33 cellular contexts compared by ENCODE assay signal in the genomic region with DNA sequence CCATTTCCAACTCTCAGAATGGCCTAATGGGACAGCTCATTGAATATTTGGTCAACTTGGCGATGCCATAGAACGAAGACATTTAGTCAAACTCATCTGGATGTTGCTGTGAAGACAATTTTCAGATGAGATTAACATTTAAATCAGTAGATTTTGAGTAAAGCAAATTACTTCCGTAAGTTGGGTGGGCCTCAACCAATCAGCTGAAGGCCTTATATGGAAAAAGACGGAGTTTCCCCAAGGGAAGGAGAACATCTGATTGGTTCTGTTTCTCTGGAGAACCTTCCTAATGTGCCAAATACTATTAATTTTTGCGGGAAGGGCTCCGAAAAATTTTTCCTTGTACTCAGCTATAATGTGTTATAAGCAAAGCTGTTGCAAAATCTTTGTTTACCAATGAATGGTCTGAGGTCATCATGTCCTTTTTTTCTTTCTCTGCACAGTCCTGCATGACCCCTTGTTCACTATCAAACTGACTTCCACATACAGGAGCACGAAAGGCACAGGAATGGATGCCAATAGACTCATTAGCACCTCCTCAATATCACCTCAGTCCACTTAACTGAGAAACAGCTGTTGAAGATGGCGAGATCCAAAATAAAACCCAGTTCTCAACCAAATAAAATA. TPM values are rescaled to one million over a fixed set of nuclear protein-coding genes. Genes with fewer than 3 reads are reported as not detected.
"Had no signal": no experiment of that assay in that cellular context is flagged by ENCODE, and none has a peak within 500 bp of the region (broad histone marks: within the 10 kb centered on the region; RNA-seq: fewer than 3 reads in every experiment).

No MANE protein-coding gene starts in this region.

- H3K4me3 ChIP-seq: adrenal gland, body of pancreas, cardiac muscle cell, colonic mucosa, dorsolateral prefrontal cortex, esophagus muscularis mucosa, gastroesophageal sphincter, heart right ventricle had no signal

- H3K9me3 ChIP-seq: adrenal gland, body of pancreas, colonic mucosa, esophagus muscularis mucosa, gastroesophageal sphincter, heart right ventricle had no signal

- H3K27ac ChIP-seq: adrenal gland, body of pancreas, cardiac muscle cell, colonic mucosa, esophagus muscularis mucosa, gastroesophageal sphincter, heart right ventricle had no signal

- H3K4me1 ChIP-seq: body of pancreas, colonic mucosa, esophagus muscularis mucosa, gastroesophageal sphincter had no signal

- ATAC-seq: activated CD4-positive, alpha-beta T cell treated with anti-CD3 and anti-CD28 coated beads for 36 hours; activated CD8-positive, alpha-beta memory T cell treated with anti-CD3 and anti-CD28 coated beads, Interleukin-2, amount 10 ng/mL, durations not matched to agents 7 days and 5 days; activated CD8-positive, alpha-beta T cell treated with anti-CD3 and anti-CD28 coated beads, Interleukin-2, amount 10 ng/mL, durations not matched to agents 7 days and 5 days; activated naive CD8-positive, alpha-beta T cell treated with anti-CD3 and anti-CD28 coated beads, Interleukin-2, amount 50 U/mL, for 24 hours; body of pancreas; gastroesophageal sphincter; heart right ventricle had no signal

- H3K27me3 ChIP-seq: adrenal gland, body of pancreas, cardiac muscle cell, colonic mucosa, dorsolateral prefrontal cortex, esophagus muscularis mucosa, heart right ventricle had no signal

- H3K36me3 ChIP-seq: adrenal gland, cardiac muscle cell, colonic mucosa, esophagus muscularis mucosa, gastroesophageal sphincter, heart right ventricle had no signal

- DNase-seq: activated CD4-positive, alpha-beta memory T cell treated with anti-CD3 and anti-CD28 coated beads for 36 hours; activated CD4-positive, alpha-beta T cell treated with anti-CD3 and anti-CD28 coated beads for 36 hours; activated CD4-positive, alpha-beta T cell treated with anti-CD3 and anti-CD28 coated beads, Interleukin-2, amount 10 ng/mL, durations not matched to agents 24 days and 14 days; activated CD4-positive, CD25-positive, alpha-beta regulatory T cell; activated CD4-positive, CD25-positive, alpha-beta regulatory T cell treated with anti-CD3 and anti-CD28 coated beads, Interleukin-2, amount 50 U/mL, for 72 hours; activated CD8-positive, alpha-beta memory T cell treated with anti-CD3 and anti-CD28 coated beads, Interleukin-2, amount 10 ng/mL, durations not matched to agents 7 days and 5 days; activated CD8-positive, alpha-beta memory T cell treated with anti-CD3 and anti-CD28 coated beads, Interleukin-2, amount 50 U/mL, for 4 hours; activated CD8-positive, alpha-beta T cell treated with anti-CD3 and anti-CD28 coated beads, Interleukin-2, amount 10 ng/mL, durations not matched to agents 7 days and 5 days; activated effector memory CD4-positive, alpha-beta T cell treated with anti-CD3 and anti-CD28 coated beads, Interleukin-2, amount 50 U/mL, for 16 hours; activated naive CD4-positive, alpha-beta T cell treated with anti-CD3 and anti-CD28 coated beads for 36 hours; activated naive CD8-positive, alpha-beta T cell treated with anti-CD3 and anti-CD28 coated beads for 36 hours; activated naive CD8-positive, alpha-beta T cell treated with anti-CD3 and anti-CD28 coated beads, Interleukin-2, amount 50 U/mL, for 24 hours; activated T-cell treated with anti-CD3 and anti-CD28 coated beads, Interleukin-2, amount 50 U/mL, for 1 hour; activated T-cell treated with anti-CD3 and anti-CD28 coated beads, Interleukin-2, amount 50 U/mL, for 48 hours; adrenal gland; amygdala; aorta; body of pancreas; central memory CD4-positive, alpha-beta T cell; cerebellar nuclear complex; colonic mucosa; dorsolateral prefrontal cortex; effector memory CD4-positive, alpha-beta T cell; endodermal cell; erythroblast; foreskin melanocyte; heart right ventricle; T-helper 2 cell had no signal

RNA-seq across cellular contexts. Expression of a gene that starts 27.8 kb away (rescaled TPM):
- total RNA-seq: activated CD4-positive, alpha-beta memory T cell treated with anti-CD3 and anti-CD28 coated beads for 36 hours; activated CD8-positive, alpha-beta memory T cell treated with anti-CD3 and anti-CD28 coated beads for 36 hours; activated naive CD8-positive, alpha-beta T cell treated with anti-CD3 and anti-CD28 coated beads for 36 hours; activated T-helper 1 cell treated with anti-CD3 and anti-CD28 coated beads, Interleukin-12 subunit alpha, Interleukin-12 subunit beta, Interleukin-2, Interleukin-4 antibody, amounts not matched to agents 30 ng/mL and 10 ng/mL and 1 ng/mL, durations not matched to agents 14 hours and 24 hours and 36 hours had no signal
